ENCODE assay signal across 9 cellular contexts in the genomic region with DNA sequence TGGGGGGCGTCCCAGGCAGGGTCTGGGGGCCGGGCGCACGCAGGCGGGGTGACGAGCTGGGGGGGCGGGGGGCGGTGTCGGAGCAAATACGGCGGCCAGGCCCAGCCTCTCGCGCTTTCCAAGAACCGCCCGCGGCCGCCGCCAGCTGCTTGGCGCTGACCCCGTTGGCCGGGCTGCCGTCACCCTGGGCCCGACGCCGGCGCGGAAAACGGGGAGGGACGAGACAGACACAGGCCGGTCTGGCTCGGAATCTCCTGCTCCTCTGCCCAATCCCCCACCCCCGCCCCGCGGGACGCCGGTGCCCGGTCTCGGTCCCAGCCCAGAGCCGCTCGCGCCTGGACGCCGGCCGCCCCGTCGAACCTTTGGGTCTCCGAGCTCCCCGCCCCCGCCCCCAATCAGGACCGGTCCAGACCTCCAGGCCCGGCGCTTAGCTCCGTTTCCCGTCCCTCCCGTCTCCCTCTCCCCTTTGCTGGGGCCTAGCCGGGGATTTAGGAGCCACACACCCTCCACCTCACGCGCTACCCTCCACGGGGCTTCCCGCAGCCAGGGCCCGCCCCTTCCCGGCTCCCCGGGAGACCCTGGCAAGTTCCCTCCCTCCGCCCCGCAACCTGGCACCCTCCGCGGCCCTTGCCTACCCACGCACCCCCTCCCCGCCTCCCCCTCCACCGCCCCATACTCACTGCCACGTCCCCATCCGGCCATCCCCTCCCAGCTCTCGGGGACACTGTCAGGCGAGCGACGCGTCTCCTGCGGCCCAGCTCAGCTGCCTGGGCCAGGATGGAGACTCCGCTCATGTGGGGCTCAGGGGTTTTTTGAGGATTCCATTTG. TPM values are rescaled to one million over a fixed set of nuclear protein-coding genes. Genes with fewer than 3 reads are reported as not detected.
DNase-seq lines count a peak whose midpoint lies in the region; ATAC-seq and TF ChIP-seq lines count a peak whose summit lies in the region.
"Had no signal": no experiment of that assay in that cellular context is flagged by ENCODE, and none has a peak within 500 bp of the region (broad histone marks: within the 10 kb centered on the region; RNA-seq: fewer than 3 reads in every experiment).

No MANE protein-coding gene starts in this region.

- peak overlapping the region; percentile 79 for H3K27ac Mint-ChIP-seq in stimulated activated effector memory CD8-positive, alpha-beta T cell treated with anti-CD3 and anti-CD28 coated beads, Interleukin-12 subunit alpha, Interleukin-12 subunit beta, amount 100 ng/mL, for 72 hours

- DNase-seq in NCI-H2029 (lab: John Stamatoyannopoulos, UW) (peak; percentile 21), adrenal gland (peak in 4 of 7 donors; percentile 55 to 74 (median 64)), NCI-H1048 (lab: John Stamatoyannopoulos, UW) (no peak), NCI-H2081 treated with DMSO at 0.1 percent for 48 hours (lab: John Stamatoyannopoulos, UW) (no peak), 8988T (no peak)
- DNase-seq in stimulated activated effector memory CD8-positive, alpha-beta T cell treated with anti-CD3 and anti-CD28 coated beads, Interleukin-12 subunit alpha, Interleukin-12 subunit beta, amount 100 ng/mL, for 72 hours (ENCODE audit: low spot score in 2 of 2) = no peak

- H3K4me3 ChIP-seq in adrenal gland (peak overlapping the region in 1 of 4 donors; percentile 19), iPS-18c (ENCODE audit: insufficient read depth, low read depth, low read length) (peak overlapping the region; percentile 38; the same call in 1 of the 2 replicates)

- no peak for ATAC-seq in stimulated activated effector memory CD8-positive, alpha-beta T cell treated with anti-CD3 and anti-CD28 coated beads, Interleukin-12 subunit alpha, Interleukin-12 subunit beta, amount 100 ng/mL, for 72 hours
- no peak for ATAC-seq in HG03135 (IDR thresholded peaks at IDR 0.05; ENCODE audit: unreplicated experiment)

- H3K4me1 ChIP-seq in adrenal gland (replicated peaks in 1 of 2) = peaks cover 0 to 5% of the 10 kb centered on the region in 2 donors

- H3K9me3 ChIP-seq in adrenal gland (replicated peaks in 1 of 3) (no peaks in the 10 kb centered on the region), iPS-18c (ENCODE audit: control insufficient read depth, insufficient read depth, low read length) (no peaks in the 10 kb centered on the region)
- H3K9me3 ChIP-seq: neutrophil had no signal

- peak overlapping the region; percentile 74 for H3K4me3 Mint-ChIP-seq in stimulated activated effector memory CD8-positive, alpha-beta T cell treated with anti-CD3 and anti-CD28 coated beads, Interleukin-12 subunit alpha, Interleukin-12 subunit beta, amount 100 ng/mL, for 72 hours

- TF ChIP-seq POLR2A in adrenal gland (IDR thresholded peaks at IDR 0.05) = no peak

- no peaks in the 10 kb centered on the region for H3K9me3 Mint-ChIP-seq in stimulated activated effector memory CD8-positive, alpha-beta T cell treated with anti-CD3 and anti-CD28 coated beads, Interleukin-12 subunit alpha, Interleukin-12 subunit beta, amount 100 ng/mL, for 72 hours

- peak overlapping the region in 4 of 5 donors; percentile 10 to 85 (median 49) for H3K27ac ChIP-seq in adrenal gland
- H3K27ac ChIP-seq: neutrophil had no signal

- peaks cover 7% of the 10 kb centered on the region for H3K27me3 ChIP-seq in adrenal gland

- H3K4me1 Mint-ChIP-seq in stimulated activated effector memory CD8-positive, alpha-beta T cell treated with anti-CD3 and anti-CD28 coated beads, Interleukin-12 subunit alpha, Interleukin-12 subunit beta, amount 100 ng/mL, for 72 hours = peaks cover 6% of the 10 kb centered on the region

- H3K36me3 ChIP-seq in adrenal gland (replicated peaks in 1 of 2) = peaks cover 0 to 12% of the 10 kb centered on the region in 2 donors

- no peak for TF ChIP-seq CTCF in adrenal gland (IDR thresholded peaks at IDR 0.05)

- WGBS in adrenal gland, 4 donors = 9 to 41% (median 15%) methylated on average over 5 to 76 of the region's 79 CpGs

- intact Hi-C loops in adrenal gland (cut with DNase I) = no loop called here

- H3K36me3 Mint-ChIP-seq in stimulated activated effector memory CD8-positive, alpha-beta T cell treated with anti-CD3 and anti-CD28 coated beads, Interleukin-12 subunit alpha, Interleukin-12 subunit beta, amount 100 ng/mL, for 72 hours = peaks cover 19% of the 10 kb centered on the region

RNA-seq across cellular contexts. Expression of a gene that starts 0.8 kb away (rescaled TPM):
- 10 to 100 TPM in 3 of 8 donors, 1 to 10 TPM in 5; 1.6 to 21.5 (median 8.8) TPM for total RNA-seq in adrenal gland
- polyA plus RNA-seq in adrenal gland = 10 to 100 TPM in 1 of 3 donors, 1 to 10 TPM in 1, not detected in 1; 9.8 to 28.0 TPM

RNA-seq across cellular contexts. Expression of a gene that starts 15.9 kb away (rescaled TPM):
- 100 to 1,000 TPM in 2 of 8 donors, 10 to 100 TPM in 6; 28.3 to 158 (median 85.8) TPM for total RNA-seq in adrenal gland
- 100 to 1,000 TPM in 2 of 3 donors, 1 to 10 TPM in 1; 1.3 to 608 (median 224) TPM for polyA plus RNA-seq in adrenal gland

RNA-seq across cellular contexts. Expression of a gene that starts 27.6 kb away (rescaled TPM):
- 10 to 100 TPM in 7 of 8 donors, 1 to 10 TPM in 1; 8.8 to 23.6 (median 17.6) TPM for total RNA-seq in adrenal gland
- 10 to 100 TPM; 26.5 to 65.4 (median 43.6) TPM for polyA plus RNA-seq in adrenal gland

RNA-seq across cellular contexts. Expression of a gene that starts 31.2 kb away (rescaled TPM):
- total RNA-seq in adrenal gland = 10 to 100 TPM in 7 of 8 donors, 1 to 10 TPM in 1; 9.4 to 73.6 (median 39.0) TPM
- polyA plus RNA-seq in adrenal gland = 10 to 100 TPM in 2 of 3 donors, 1 to 10 TPM in 1; 2.0 to 40.1 (median 39.7) TPM

RNA-seq across cellular contexts. Expression of a gene that starts 56.5 kb away (rescaled TPM):
- 100 to 1,000 TPM in 5 of 8 donors, 10 to 100 TPM in 3; 87.7 to 219 (median 110) TPM for total RNA-seq in adrenal gland
- 100 to 1,000 TPM in 2 of 3 donors, 10 to 100 TPM in 1; 84.2 to 132 (median 108) TPM for polyA plus RNA-seq in adrenal gland

Comparison
In these comparisons a context has a peak if more than half of its experiments do, and no peak if none do; other contexts are left out.
1. DNase-seq: peak in NCI-H2029 (single experiment) and adrenal gland (4 of 7); none in stimulated activated effector memory CD8-positive, alpha-beta T cell treated with anti-CD3 and anti-CD28 coated beads, Interleukin-12 subunit alpha, Interleukin-12 subunit beta, amount 100 ng/mL, for 72 hours (0 of 2), NCI-H1048 (single experiment), NCI-H2081 treated with DMSO at 0.1 percent for 48 hours (single experiment) and 8988T (single experiment).